Comparison of ENCODE assay signal across 27 cellular contexts in the genomic region with DNA sequence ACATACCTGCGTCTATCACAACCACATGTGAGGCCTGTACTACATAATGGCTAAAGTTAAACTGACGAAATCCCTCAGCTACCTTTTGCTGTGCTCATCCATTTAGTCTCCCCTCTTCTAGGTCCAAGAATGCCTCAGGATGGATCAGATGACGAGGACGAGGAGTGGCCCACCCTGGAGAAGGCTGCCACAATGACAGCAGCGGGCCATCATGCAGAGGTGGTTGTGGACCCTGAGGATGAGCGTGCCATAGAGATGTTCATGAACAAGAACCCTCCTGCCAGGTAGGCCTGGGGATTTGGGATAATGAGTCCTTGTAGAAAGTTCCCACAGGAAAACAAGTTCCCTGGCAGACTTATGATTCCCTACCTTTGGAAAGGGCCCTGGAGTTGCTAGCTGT. TPM values are rescaled to one million over a fixed set of nuclear protein-coding genes. Genes with fewer than 3 reads are reported as not detected.
DNase-seq lines count a peak whose midpoint lies in the region; ATAC-seq and TF ChIP-seq lines count a peak whose summit lies in the region.
"Had no signal": no experiment of that assay in that cellular context is flagged by ENCODE, and none has a peak within 500 bp of the region (broad histone marks: within the 10 kb centered on the region; RNA-seq: fewer than 3 reads in every experiment).

No MANE protein-coding gene starts in this region.

- peaks cover 38 to 51% (median 50%) of the 10 kb centered on the region in 3 donors for H3K4me1 Mint-ChIP-seq in CD8-positive, alpha-beta memory T cell
- H3K4me1 Mint-ChIP-seq in activated naive CD8-positive, alpha-beta T cell (ENCODE audit: low read depth): peaks cover 43% of the 10 kb centered on the region
- H3K4me1 Mint-ChIP-seq in natural killer cell: peaks cover 66 to 68% of the 10 kb centered on the region in 2 donors

- peak overlapping the region in 5 of 8 donors; percentile 3 to 81 (median 68) for H3K27ac Mint-ChIP-seq in CD8-positive, alpha-beta memory T cell
- H3K27ac Mint-ChIP-seq in activated naive CD8-positive, alpha-beta T cell: peak overlapping the region; percentile 46
- peak overlapping the region; percentile 67 to 73 for H3K27ac Mint-ChIP-seq in natural killer cell
- H3K27ac Mint-ChIP-seq: stimulated activated memory B cell treated with anti-CD40 and anti-IgM and Interleukin-4, amounts not matched to agents 10 μg/mL and 1 μg/mL and 100 μg/mL, for 72 hours had no signal

- peak overlapping the region in 1 of 7 donors; percentile 22 for H3K4me3 Mint-ChIP-seq in CD8-positive, alpha-beta memory T cell
- H3K4me3 Mint-ChIP-seq in activated naive CD8-positive, alpha-beta T cell: no peak overlapping the region
- H3K4me3 Mint-ChIP-seq in natural killer cell: no peak overlapping the region
- H3K4me3 Mint-ChIP-seq: effector memory CD8-positive, alpha-beta T cell; stimulated activated memory B cell treated with anti-CD40 and anti-IgM and Interleukin-4, amounts not matched to agents 10 μg/mL and 1 μg/mL and 100 μg/mL, for 72 hours had no signal

- peaks cover 33 to 93% (median 75%) of the 10 kb centered on the region in 10 experiments for H3K4me1 ChIP-seq in BLaER1 treated with 17β-estradiol and CSF1 and Interleukin-3, amounts not matched to agents 10 nM and 100 nM
- peaks cover 21% of the 10 kb centered on the region for H3K4me1 ChIP-seq in CD8-positive, alpha-beta memory T cell (ENCODE audit: insufficient read depth, low read length)

- peaks cover 5 to 100% (median 91%) of the 10 kb centered on the region in 11 experiments; a peak in 21 of 22 replicates for H4K20me1 ChIP-seq in BLaER1 treated with 17β-estradiol and CSF1 and Interleukin-3, amounts not matched to agents 10 nM and 100 nM

- ATAC-seq in natural killer cell (no peak), HG03342 (IDR thresholded peaks at IDR 0.05; ENCODE audit: unreplicated experiment) (no peak)
- ATAC-seq: effector memory CD8-positive, alpha-beta T cell; pancreas; stimulated activated memory B cell treated with anti-CD40 and anti-IgM and Interleukin-4, amounts not matched to agents 10 μg/mL and 1 μg/mL and 100 μg/mL, for 72 hours had no signal

- peak overlapping the region in 7 of 11 experiments; percentile 2 to 25 (median 15); a peak in 4 of 22 replicates for H3K4me2 ChIP-seq in BLaER1 treated with 17β-estradiol and CSF1 and Interleukin-3, amounts not matched to agents 10 nM and 100 nM

- no peaks in the 10 kb centered on the region for H3K27me3 ChIP-seq in BLaER1 treated with 17β-estradiol and CSF1 and Interleukin-3, amounts not matched to agents 10 nM and 100 nM
- H3K27me3 ChIP-seq in CD8-positive, alpha-beta memory T cell (ENCODE audit: insufficient read depth, low read length, poor library complexity, severe bottlenecking): no peaks in the 10 kb centered on the region
- H3K27me3 ChIP-seq: ascending aorta, cardiac muscle cell, pancreas, Peyer's patch, right atrium auricular region, uterus had no signal

- no peak overlapping the region for H3K4me3 ChIP-seq in BLaER1 treated with 17β-estradiol and CSF1 and Interleukin-3, amounts not matched to agents 10 nM and 100 nM
- H3K4me3 ChIP-seq in CD8-positive, alpha-beta memory T cell (ENCODE audit: low read length): no peak overlapping the region
- H3K4me3 ChIP-seq: ascending aorta, cardiac muscle cell, coronary artery, pancreas, Peyer's patch, right atrium auricular region, thoracic aorta, uterus had no signal

- no peak for TF ChIP-seq CTCF in natural killer cell (IDR thresholded peaks at IDR 0.05)

- H3K36me3 ChIP-seq in BLaER1 treated with 17β-estradiol and CSF1 and Interleukin-3, amounts not matched to agents 10 nM and 100 nM: peaks cover 62 to 98% (median 93%) of the 10 kb centered on the region in 11 experiments
- peaks cover 43% of the 10 kb centered on the region for H3K36me3 ChIP-seq in CD8-positive, alpha-beta memory T cell (ENCODE audit: insufficient read depth, low read length)
- H3K36me3 ChIP-seq: uterus had no signal

- peak overlapping the region in 7 of 11 experiments; percentile 5 to 39 (median 25); a peak in 5 of 22 replicates for H3K9ac ChIP-seq in BLaER1 treated with 17β-estradiol and CSF1 and Interleukin-3, amounts not matched to agents 10 nM and 100 nM

- POLR2A ChIA-PET in CD8-positive, alpha-beta memory T cell (lab: Charles Lee): interaction anchor here (1.1 kb wide), 1 partner anchor 101 kb away, joined by 5 read pairs; no protein-coding TSS in a partner anchor

- no peaks in the 10 kb centered on the region for H3K9me3 ChIP-seq in BLaER1 treated with 17β-estradiol and CSF1 and Interleukin-3, amounts not matched to agents 10 nM and 100 nM (replicated peaks in 1 of 11)
- H3K9me3 ChIP-seq in CD8-positive, alpha-beta memory T cell (ENCODE audit: low read length): no peaks in the 10 kb centered on the region
- H3K9me3 ChIP-seq: ascending aorta, pancreas, Peyer's patch, right atrium auricular region, thoracic aorta, uterus had no signal

- CTCF ChIA-PET in CD8-positive, alpha-beta memory T cell (lab: Charles Lee): interaction anchor here (0.7 to 1.7 kb wide), 3 partner anchors 9 to 117 kb away, joined by 3 to 5 read pairs (median 4); no protein-coding TSS in a partner anchor

- intact Hi-C loops in natural killer cell (cut with micrococcal nuclease): no loop called here

- no peaks in the 10 kb centered on the region for H3K9me3 Mint-ChIP-seq in CD8-positive, alpha-beta memory T cell
- no peaks in the 10 kb centered on the region for H3K9me3 Mint-ChIP-seq in activated naive CD8-positive, alpha-beta T cell (ENCODE audit: low read depth)
- H3K9me3 Mint-ChIP-seq in natural killer cell: no peaks in the 10 kb centered on the region
- H3K9me3 Mint-ChIP-seq: effector memory CD8-positive, alpha-beta T cell; stimulated activated memory B cell treated with anti-CD40 and anti-IgM and Interleukin-4, amounts not matched to agents 10 μg/mL and 1 μg/mL and 100 μg/mL, for 72 hours had no signal

- H3K36me3 Mint-ChIP-seq in CD8-positive, alpha-beta memory T cell: peaks cover 0 to 63% (median 11%) of the 10 kb centered on the region in 3 donors
- H3K36me3 Mint-ChIP-seq in activated naive CD8-positive, alpha-beta T cell: peaks cover 18% of the 10 kb centered on the region
- H3K36me3 Mint-ChIP-seq in natural killer cell: no peaks in the 10 kb centered on the region

- H3K27ac ChIP-seq in BLaER1 treated with 17β-estradiol and CSF1 and Interleukin-3, amounts not matched to agents 10 nM and 100 nM: peak overlapping the region in 3 of 11 experiments; percentile 8 to 25 (median 13); a peak in 2 of 22 replicates
- H3K27ac ChIP-seq in CD8-positive, alpha-beta memory T cell (ENCODE audit: low read depth, low read length): no peak overlapping the region
- H3K27ac ChIP-seq: ascending aorta, cardiac muscle cell, coronary artery, pancreas, Peyer's patch, right atrium auricular region, thoracic aorta, uterus had no signal

- H3K27me3 Mint-ChIP-seq in CD8-positive, alpha-beta memory T cell: peaks cover 0 to 1% of the 10 kb centered on the region in 2 donors
- no peaks in the 10 kb centered on the region for H3K27me3 Mint-ChIP-seq in activated naive CD8-positive, alpha-beta T cell
- H3K27me3 Mint-ChIP-seq in natural killer cell (ENCODE audit: low read depth in 2 of 2): no peaks in the 10 kb centered on the region
- H3K27me3 Mint-ChIP-seq: CD4-positive, CD25-positive, alpha-beta regulatory T cell; effector memory CD8-positive, alpha-beta T cell; stimulated activated memory B cell treated with anti-CD40 and anti-IgM and Interleukin-4, amounts not matched to agents 10 μg/mL and 1 μg/mL and 100 μg/mL, for 72 hours had no signal

- DNase-seq in CD8-positive, alpha-beta memory T cell: no peak
- no peak for DNase-seq in natural killer cell
- no peak for DNase-seq in stimulated activated CD4-positive, alpha-beta T cell treated with anti-CD3 and anti-CD28 coated beads, Interleukin-4, amount 100 ng/mL, for 1 hour
- DNase-seq in NCI-H748 treated with DMSO at 0.1 percent for 48 hours (lab: John Stamatoyannopoulos, UW): no peak
- DNase-seq: activated CD4-positive, alpha-beta T cell treated with anti-CD3 and anti-CD28 coated beads, Interleukin-2, amount 50 U/mL, for 48 hours; activated naive CD4-positive, alpha-beta T cell; CD4-positive, CD25-positive, alpha-beta regulatory T cell; effector memory CD8-positive, alpha-beta T cell; GOT3; head of caudate nucleus; kidney; NCI-H1092 treated with DMSO at 0.1 percent for 48 hours; NCI-H1930; NCI-H526 treated with DMSO at 0.1 percent for 48 hours; pancreas; Peyer's patch; stimulated activated CD4-positive, alpha-beta T cell treated with anti-CD3 and anti-CD28 coated beads, Interleukin-2, amount 100 ng/mL, for 48 hours; uterus had no signal

RNA-seq across cellular contexts. Expression of gene BYSL, which starts 6.0 kb away (rescaled TPM):
- total RNA-seq in CD8-positive, alpha-beta memory T cell: 10 to 100 TPM; 80.5 to 84.4 TPM
- 5.9 TPM for polyA plus RNA-seq in CD8-positive, alpha-beta memory T cell
- total RNA-seq in natural killer cell: 10 to 100 TPM in 1 of 3 donors, 1 to 10 TPM in 2; 5.4 to 11.6 (median 5.7) TPM

RNA-seq across cellular contexts. Expression of gene MED20, which starts 6.3 kb away (rescaled TPM):
- total RNA-seq in CD8-positive, alpha-beta memory T cell: 10 to 100 TPM; 18.1 to 21.1 TPM
- 5.3 TPM for polyA plus RNA-seq in CD8-positive, alpha-beta memory T cell
- 10 to 100 TPM in 2 of 3 donors, 1 to 10 TPM in 1; 6.4 to 15.2 (median 15.0) TPM for total RNA-seq in natural killer cell

RNA-seq across cellular contexts. Expression of gene CCND3, which starts 14.4 kb away (rescaled TPM):
- 100 to 1,000 TPM; 283 to 287 TPM for total RNA-seq in CD8-positive, alpha-beta memory T cell
- 648 TPM for polyA plus RNA-seq in CD8-positive, alpha-beta memory T cell
- 100 to 1,000 TPM; 409 to 438 (median 438) TPM for total RNA-seq in natural killer cell

RNA-seq across cellular contexts. Expression of gene USP49, which starts 32.1 kb away (rescaled TPM):
- total RNA-seq in CD8-positive, alpha-beta memory T cell: 1 to 10 TPM; 5.0 to 5.2 TPM
- 0.59 TPM for polyA plus RNA-seq in CD8-positive, alpha-beta memory T cell
- 10 to 100 TPM in 2 of 3 donors, 1 to 10 TPM in 1; 6.4 to 15.1 (median 11.5) TPM for total RNA-seq in natural killer cell

Comparison
In these comparisons a context has a peak if more than half of its experiments do, and no peak if none do; other contexts are left out.
1. RNA of gene BYSL, which starts 6.0 kb away (total RNA-seq): 80.5 to 84.4 TPM in CD8-positive, alpha-beta memory T cell; 5.4 to 11.6 TPM in natural killer cell; every median in the first group is over 4 times any median in the second.
2. Peak in every context shown above with its lines, with median percentiles within 50 percentile points of each other: H3K27ac Mint-ChIP-seq.